Comparison of ENCODE assay signal across 17 cellular contexts in genomic region chr11:125202362-125202880, GRCh38. TPM values are rescaled to one million over a fixed set of nuclear protein-coding genes. Genes with fewer than 3 reads are reported as not detected.
"Had no signal": no experiment of that assay in that cellular context is flagged by ENCODE, and none has a peak within 500 bp of the region (broad histone marks: within the 10 kb centered on the region; RNA-seq: fewer than 3 reads in every experiment).

No MANE protein-coding gene starts in this region.

- H3K9me3 ChIP-seq: gastroesophageal sphincter, lower lobe of right lung had no signal

- H3K4me3 Mint-ChIP-seq: activated CD8-positive, alpha-beta memory T cell treated with anti-CD3 and anti-CD28 coated beads, Interleukin-2, amount 10 ng/mL, durations not matched to agents 7 days and 5 days; activated naive CD8-positive, alpha-beta T cell treated with anti-CD3 and anti-CD28 coated beads, Interleukin-2, amount 10 ng/mL, durations not matched to agents 7 days and 5 days; effector memory CD8-positive, alpha-beta T cell had no signal

- H3K27ac ChIP-seq: gastroesophageal sphincter, hepatocyte, lower lobe of right lung had no signal

- H3K36me3 ChIP-seq: gastroesophageal sphincter, lower lobe of right lung had no signal

- H3K36me3 Mint-ChIP-seq: activated CD8-positive, alpha-beta memory T cell treated with anti-CD3 and anti-CD28 coated beads, Interleukin-2, amount 10 ng/mL, durations not matched to agents 7 days and 5 days; activated naive CD8-positive, alpha-beta T cell treated with anti-CD3 and anti-CD28 coated beads, Interleukin-2, amount 10 ng/mL, durations not matched to agents 7 days and 5 days had no signal

- H3K4me1 Mint-ChIP-seq: activated CD8-positive, alpha-beta memory T cell treated with anti-CD3 and anti-CD28 coated beads, Interleukin-2, amount 10 ng/mL, durations not matched to agents 7 days and 5 days; activated naive CD8-positive, alpha-beta T cell treated with anti-CD3 and anti-CD28 coated beads, Interleukin-2, amount 10 ng/mL, durations not matched to agents 7 days and 5 days had no signal

- ATAC-seq: activated CD8-positive, alpha-beta memory T cell treated with anti-CD3 and anti-CD28 coated beads, Interleukin-2, amount 10 ng/mL, durations not matched to agents 7 days and 5 days; effector memory CD8-positive, alpha-beta T cell; gastroesophageal sphincter; lower lobe of right lung had no signal

- H3K79me2 ChIP-seq: hepatocyte had no signal

- H2AFZ ChIP-seq: hepatocyte had no signal

- DNase-seq: activated CD4-positive, alpha-beta T cell treated with anti-CD3 and anti-CD28 coated beads for 1 hour; activated CD4-positive, alpha-beta T cell treated with anti-CD3 and anti-CD28 coated beads, Interleukin-2, amount 50 U/mL, for 48 hours; activated CD8-positive, alpha-beta memory T cell treated with anti-CD3 and anti-CD28 coated beads, Interleukin-2, amount 10 ng/mL, durations not matched to agents 7 days and 5 days; activated gamma-delta T cell treated with Interleukin-2 at 50 U/mL for 16 hours; activated naive CD8-positive, alpha-beta T cell treated with anti-CD3 and anti-CD28 coated beads, Interleukin-2, amount 10 ng/mL, durations not matched to agents 7 days and 5 days; activated T-cell treated with anti-CD3 and anti-CD28 coated beads, Interleukin-2, amount 50 U/mL, for 48 hours; central memory CD4-positive, alpha-beta T cell; cortex of kidney; effector memory CD8-positive, alpha-beta T cell; lower lobe of right lung; right cardiac atrium; stimulated activated CD4-positive, alpha-beta T cell treated with anti-CD3 and anti-CD28 coated beads, Interleukin-2, amount 100 ng/mL, for 24 hours; T-helper 9 cell; trophoblast cell had no signal

- H3K4me3 ChIP-seq: gastroesophageal sphincter, hepatocyte, lower lobe of right lung had no signal

- H3K27ac Mint-ChIP-seq: activated CD8-positive, alpha-beta memory T cell treated with anti-CD3 and anti-CD28 coated beads, Interleukin-2, amount 10 ng/mL, durations not matched to agents 7 days and 5 days; activated naive CD8-positive, alpha-beta T cell treated with anti-CD3 and anti-CD28 coated beads, Interleukin-2, amount 10 ng/mL, durations not matched to agents 7 days and 5 days; effector memory CD8-positive, alpha-beta T cell had no signal

- H3K27me3 ChIP-seq: gastroesophageal sphincter, hepatocyte had no signal

- H3K4me2 ChIP-seq: hepatocyte had no signal

- H3K9me3 Mint-ChIP-seq: activated naive CD8-positive, alpha-beta T cell treated with anti-CD3 and anti-CD28 coated beads, Interleukin-2, amount 10 ng/mL, durations not matched to agents 7 days and 5 days; effector memory CD8-positive, alpha-beta T cell had no signal

RNA-seq across cellular contexts. Expression of gene PKNOX2, which starts 37.9 kb away (rescaled TPM):
- total RNA-seq: activated CD8-positive, alpha-beta memory T cell treated with anti-CD3 and anti-CD28 coated beads, Interleukin-2, amount 10 ng/mL, durations not matched to agents 7 days and 5 days; activated naive CD8-positive, alpha-beta T cell treated with anti-CD3 and anti-CD28 coated beads, Interleukin-2, amount 10 ng/mL, durations not matched to agents 7 days and 5 days; epithelial cell of proximal tubule had no signal
